9 cellular contexts compared by ENCODE assay signal in genomic region chr9:71783120-71783523, GRCh38. TPM values are rescaled to one million over a fixed set of nuclear protein-coding genes. Genes with fewer than 3 reads are reported as not detected.
DNase-seq lines count a peak whose midpoint lies in the region; ATAC-seq, FAIRE-seq and TF ChIP-seq lines count a peak whose summit lies in the region.
"Had no signal": no experiment of that assay in that cellular context is flagged by ENCODE, and none has a peak within 500 bp of the region (broad histone marks: within the 10 kb centered on the region; RNA-seq: fewer than 3 reads in every experiment).

No MANE protein-coding gene starts in this region.

- H3K4me3 Mint-ChIP-seq in activated T-cell treated with anti-CD3 and anti-CD28 coated beads, Interleukin-2, amount 50 U/mL, for 24 hours, result peak overlapping the region; percentile 72

- H3K36me3 ChIP-seq in HepG2 (replicated peaks in 1 of 2; ENCODE audit: control insufficient read depth in 1 of 2, insufficient read depth in 2 of 2, low read length in 2 of 2), result no peaks in the 10 kb centered on the region
- no peaks in the 10 kb centered on the region for H3K36me3 ChIP-seq in ovary

- TF ChIP-seq CTCF in GM12872 (IDR thresholded peaks at IDR 0.05; ENCODE audit: insufficient read depth, low read depth, low read length) (peak; percentile 45; the same call in 1 of the 3 replicates), HepG2 (CRISPR knock-in tag; IDR thresholded peaks at IDR 0.05) (peak; percentile 55), ovary (IDR thresholded peaks at IDR 0.05) (no peak)

- peak; percentile 34 for DNase-seq in NCI-H510A (lab: John Stamatoyannopoulos, UW)
- peak; percentile 86 for DNase-seq in activated T-cell treated with anti-CD3 and anti-CD28 coated beads, Interleukin-2, amount 50 U/mL, for 24 hours
- peak; percentile 45 for DNase-seq in HepG2 (ENCODE audit: low spot score)
- DNase-seq in stimulated activated naive CD4-positive, alpha-beta T cell treated with Interleukin-2 at 50 U/mL for 16 hours (lab: John Stamatoyannopoulos, UW), result peak; percentile 86
- DNase-seq in MV-4-11 (lab: John Stamatoyannopoulos, UW), result no peak
- DNase-seq in ovary, result no peak

- ATAC-seq in GM21786 (IDR thresholded peaks at IDR 0.05; ENCODE audit: unreplicated experiment) (peak; percentile 90), HepG2 (peak; percentile 92)

- 6% methylated on average over 5 of the region's 9 CpGs for WGBS in HepG2 (ENCODE audit: low lambda C conversion rate)
- WGBS in ovary, 3 donors, result 66 to 76% (median 70%) methylated on average over 9 of the region's 9 CpGs

- FAIRE-seq in HepG2 (lab: Jason Lieb, UNC), result peak; percentile 56
- FAIRE-seq: islet of Langerhans had no signal

- no peak for TF ChIP-seq POLR2A in HepG2 (IDR thresholded peaks at IDR 0.05; ENCODE audit: insufficient read depth in 1 of 2, low read depth in 2 of 2, low read length in 2 of 2)
- no peak for TF ChIP-seq POLR2A in ovary (IDR thresholded peaks at IDR 0.05)

- H3K4me3 ChIP-seq in HepG2 (replicated peaks in 1 of 3; ENCODE audit: insufficient read depth in 1 of 3, low read depth in 2 of 3, low read length in 3 of 3), result peak overlapping the region; percentile 50 to 66 (median 51); a peak in 5 of 6 replicates
- H3K4me3 ChIP-seq in ovary, result no peak overlapping the region

- CTCF ChIA-PET in HepG2 (lab: Yijun Ruan, JAX; ENCODE audit: low intra/inter-chr PET ratio, low total read pairs), result no interaction called here

- H3K4me1 ChIP-seq in HepG2 (ENCODE audit: insufficient read depth, low read length) (peaks cover 23% of the 10 kb centered on the region), ovary (ENCODE audit: insufficient read depth) (no peaks in the 10 kb centered on the region)

- peaks cover 53% of the 10 kb centered on the region for H3K4me1 Mint-ChIP-seq in activated T-cell treated with anti-CD3 and anti-CD28 coated beads, Interleukin-2, amount 50 U/mL, for 24 hours (ENCODE audit: low read depth)

- intact Hi-C loops in HepG2 (cut with micrococcal nuclease; ENCODE audit: unreplicated experiment) (loop anchor here (1.0 kb wide), 1 partner anchor 10 kb away; no protein-coding TSS in a partner anchor), ovary (cut with DNase I) (no loop called here)

- no TSS peak for BruUV-seq in HepG2 (replicated peaks; lab: Mats Ljungman, UMichigan)

- no peaks in the 10 kb centered on the region for H3K9me3 ChIP-seq in HepG2 (ENCODE audit: low read length)
- no peaks in the 10 kb centered on the region for H3K9me3 ChIP-seq in ovary

- H3K27me3 ChIP-seq in HepG2 (ENCODE audit: control insufficient read depth in 1 of 2, insufficient read depth in 2 of 2, low read length in 2 of 2) (no peaks in the 10 kb centered on the region), ovary (no peaks in the 10 kb centered on the region)

- no peak overlapping the region for H3K27ac ChIP-seq in HepG2 (ENCODE audit: extremely low read length, insufficient read depth, low read length)
- no peak overlapping the region for H3K27ac ChIP-seq in ovary

- peaks cover 6% of the 10 kb centered on the region for H3K36me3 Mint-ChIP-seq in activated T-cell treated with anti-CD3 and anti-CD28 coated beads, Interleukin-2, amount 50 U/mL, for 24 hours (ENCODE audit: low read depth)

- POLR2A ChIA-PET in HepG2 (lab: Yijun Ruan, JAX), result interaction anchor here (0.6 to 1.4 kb wide), 6 partner anchors 8 to 242 kb away, joined by 3 to 6 read pairs (median 3); partner anchors contain the start of genes ABHD17B, C9orf85 and CEMIP2

- no peaks in the 10 kb centered on the region for H4K20me1 ChIP-seq in HepG2 (ENCODE audit: insufficient read depth, low read length)

- peak overlapping the region; percentile 69 for H2AFZ ChIP-seq in HepG2 (ENCODE audit: low read length)

- H3K9me3 Mint-ChIP-seq in activated T-cell treated with anti-CD3 and anti-CD28 coated beads, Interleukin-2, amount 50 U/mL, for 24 hours, result peaks cover 3% of the 10 kb centered on the region

- peak overlapping the region; percentile 93 for H3K4me2 ChIP-seq in HepG2 (ENCODE audit: low read depth, low read length)

- no peak for TF ChIP-seq EP300 in HepG2 (IDR thresholded peaks at IDR 0.05; ENCODE audit: low read depth in 2 of 2, low read length in 2 of 2)
- no peak for TF ChIP-seq EP300 in HepG2 (CRISPR knock-in tag; IDR thresholded peaks at IDR 0.05; ENCODE audit: borderline replicate concordance)
- TF ChIP-seq EP300 in ovary (IDR thresholded peaks at IDR 0.05), result no peak

- peak overlapping the region; percentile 99 for H3K27ac Mint-ChIP-seq in activated T-cell treated with anti-CD3 and anti-CD28 coated beads, Interleukin-2, amount 50 U/mL, for 24 hours

- no peak for TF ChIP-seq RAD21 in HepG2 (CRISPR knock-in tag; IDR thresholded peaks at IDR 0.05)

- no peaks in the 10 kb centered on the region for H3K27me3 Mint-ChIP-seq in activated T-cell treated with anti-CD3 and anti-CD28 coated beads, Interleukin-2, amount 50 U/mL, for 24 hours

- H3K79me2 ChIP-seq in HepG2 (ENCODE audit: insufficient read depth, low read length), result no peaks in the 10 kb centered on the region

- no peak overlapping the region for H3K9ac ChIP-seq in HepG2 (ENCODE audit: insufficient read depth, low read depth, low read length)

- in situ Hi-C loops in HepG2 (cut with HindIII; ENCODE audit: extremely low pct_ligation_motif_present, low pct_unique_long_range_greater_than_20kb), result no loop called here

TF ChIP-seq in HepG2, 621 proteins besides CTCF, POLR2A, EP300 and RAD21 (continues in another document):
- TF ChIP-seq MIER3 (CRISPR knock-in tag; IDR thresholded peaks at IDR 0.05; ENCODE audit: borderline replicate concordance) (no peak), LCORL (IDR thresholded peaks at IDR 0.05) (no peak), LCORL (CRISPR knock-in tag; IDR thresholded peaks at IDR 0.05) (peak; percentile 50), ZNF331 (CRISPR knock-in tag; IDR thresholded peaks at IDR 0.05) (0 out of 2 replicates have a peak, but pooled peaks have one; percentile 25), ISL2 (CRISPR knock-in tag; IDR thresholded peaks at IDR 0.05) (no peak), NFATC3 (CRISPR knock-in tag; IDR thresholded peaks at IDR 0.05) (no peak), SNAI1 (CRISPR knock-in tag; IDR thresholded peaks at IDR 0.05; ENCODE audit: borderline replicate concordance) (no peak), SMC3 (IDR thresholded peaks at IDR 0.05; ENCODE audit: low read length) (no peak), ISX (CRISPR knock-in tag; conservative IDR thresholded peaks at IDR 0.05) (no peak), YEATS2 (CRISPR knock-in tag; IDR thresholded peaks at IDR 0.05; ENCODE audit: borderline replicate concordance) (no peak), ZMYM4 (CRISPR knock-in tag; IDR thresholded peaks at IDR 0.05) (0 out of 2 replicates have a peak, but pooled peaks have one; percentile 26)
- TF ChIP-seq, protein P1, sequence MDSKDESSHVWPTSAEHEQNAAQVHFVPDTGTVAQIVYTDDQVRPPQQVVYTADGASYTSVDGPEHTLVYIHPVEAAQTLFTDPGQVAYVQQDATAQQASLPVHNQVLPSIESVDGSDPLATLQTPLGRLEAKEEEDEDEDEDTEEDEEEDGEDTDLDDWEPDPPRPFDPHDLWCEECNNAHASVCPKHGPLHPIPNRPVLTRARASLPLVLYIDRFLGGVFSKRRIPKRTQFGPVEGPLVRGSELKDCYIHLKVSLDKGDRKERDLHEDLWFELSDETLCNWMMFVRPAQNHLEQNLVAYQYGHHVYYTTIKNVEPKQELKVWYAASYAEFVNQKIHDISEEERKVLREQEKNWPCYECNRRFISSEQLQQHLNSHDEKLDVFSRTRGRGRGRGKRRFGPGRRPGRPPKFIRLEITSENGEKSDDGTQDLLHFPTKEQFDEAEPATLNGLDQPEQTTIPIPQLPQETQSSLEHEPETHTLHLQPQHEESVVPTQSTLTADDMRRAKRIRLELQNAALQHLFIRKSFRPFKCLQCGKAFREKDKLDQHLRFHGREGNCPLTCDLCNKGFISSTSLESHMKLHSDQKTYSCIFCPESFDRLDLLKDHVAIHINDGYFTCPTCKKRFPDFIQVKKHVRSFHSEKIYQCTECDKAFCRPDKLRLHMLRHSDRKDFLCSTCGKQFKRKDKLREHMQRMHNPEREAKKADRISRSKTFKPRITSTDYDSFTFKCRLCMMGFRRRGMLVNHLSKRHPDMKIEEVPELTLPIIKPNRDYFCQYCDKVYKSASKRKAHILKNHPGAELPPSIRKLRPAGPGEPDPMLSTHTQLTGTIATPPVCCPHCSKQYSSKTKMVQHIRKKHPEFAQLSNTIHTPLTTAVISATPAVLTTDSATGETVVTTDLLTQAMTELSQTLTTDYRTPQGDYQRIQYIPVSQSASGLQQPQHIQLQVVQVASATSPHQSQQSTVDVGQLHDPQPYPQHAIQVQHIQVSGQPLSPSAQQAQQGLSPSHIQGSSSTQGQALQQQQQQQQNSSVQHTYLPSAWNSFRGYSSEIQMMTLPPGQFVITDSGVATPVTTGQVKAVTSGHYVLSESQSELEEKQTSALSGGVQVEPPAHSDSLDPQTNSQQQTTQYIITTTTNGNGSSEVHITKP (CRISPR knock-in tag; IDR thresholded peaks at IDR 0.05; ENCODE audit: low read depth), result 0 out of 2 replicates have a peak, but pooled peaks have one; percentile 16

RNA-seq across cellular contexts. Expression of gene CEMIP2, which starts 14.8 kb away (rescaled TPM):
- total RNA-seq in HepG2 (2016; rRNA removed; fragmentation: Illumina TruSeq; extraction: Trizol), result 52.7 and 94.3 TPM in 2 replicates
- 12.3 and 13.8 TPM in 2 replicates for total RNA-seq in HepG2 (2016; cell fraction: cytosol; rRNA removed; fragmentation: Illumina TruSeq; extraction: Trizol; ENCODE audit: low read depth)
- 49.2 and 95.9 TPM in 2 replicates for total RNA-seq in HepG2 (2016; cell fraction: insoluble cytoplasmic fraction; rRNA removed; fragmentation: Illumina TruSeq; extraction: Trizol)
- total RNA-seq in HepG2 (2016; cell fraction: membrane; rRNA removed; fragmentation: Illumina TruSeq; extraction: Trizol), result 24.9 and 26.3 TPM in 2 replicates
- 146 and 159 TPM in 2 replicates for total RNA-seq in HepG2 (2016; cell fraction: nucleus; rRNA removed; fragmentation: Illumina TruSeq; extraction: Trizol)
- 107 and 128 TPM in 2 replicates for polyA plus RNA-seq in HepG2 (2011; rRNA removed)
- polyA plus RNA-seq in HepG2 (2011; cell fraction: cytosol; rRNA removed), result 103 and 138 TPM in 2 replicates
- polyA plus RNA-seq in HepG2 (2011; cell fraction: nucleus; rRNA removed), result 160 and 195 TPM in 2 replicates
- 93.3 and 95.0 TPM in 2 replicates for polyA plus RNA-seq in HepG2 (2012)
- polyA plus RNA-seq in HepG2 (2016; cell fraction: cytosol; fragmentation: Illumina TruSeq; extraction: Trizol; ENCODE audit: low read depth), result 3.4 and 3.5 TPM in 2 replicates
- polyA plus RNA-seq in HepG2 (2016; cell fraction: insoluble cytoplasmic fraction; fragmentation: Illumina TruSeq; extraction: Trizol; ENCODE audit: low read depth), result 42.2 and 43.3 TPM in 2 replicates
- 8.1 and 10.3 TPM in 2 replicates for polyA plus RNA-seq in HepG2 (2016; cell fraction: membrane; fragmentation: Illumina TruSeq; extraction: Trizol; ENCODE audit: low read depth)
- polyA plus RNA-seq in HepG2 (2016; cell fraction: nucleus; fragmentation: Illumina TruSeq; extraction: Trizol; ENCODE audit: insufficient read depth, low read depth), result 117 and 121 TPM in 2 replicates
- polyA minus RNA-seq in HepG2 (2011; rRNA and poly(A)+ RNA removed; ENCODE audit: low replicate concordance), result 52.0 and 515 TPM in 2 replicates
- 154 and 169 TPM in 2 replicates for polyA minus RNA-seq in HepG2 (2011; cell fraction: cytosol; rRNA and poly(A)+ RNA removed)
- 456 and 483 TPM in 2 replicates for polyA minus RNA-seq in HepG2 (2011; cell fraction: nucleus; rRNA and poly(A)+ RNA removed)
- 10 to 100 TPM in 5 of 7 donors, 1 to 10 TPM in 2; 7.6 to 91.3 (median 11.2) TPM for total RNA-seq in ovary
- 10 to 100 TPM in 1 of 2 donors, 1 to 10 TPM in 1; 6.3 to 11.0 TPM for polyA plus RNA-seq in ovary

Comparison
In these comparisons a context has a peak if more than half of its experiments do, and no peak if none do; other contexts are left out.
1. CTCF ChIP-seq: peak in GM12872 (single experiment) and HepG2 (single experiment); none in ovary (0 of 3).
2. DNase-seq: peak in NCI-H510A (single experiment), activated T-cell treated with anti-CD3 and anti-CD28 coated beads, Interleukin-2, amount 50 U/mL, for 24 hours (single experiment), HepG2 (single experiment) and stimulated activated naive CD4-positive, alpha-beta T cell treated with Interleukin-2 at 50 U/mL for 16 hours (single experiment); none in MV-4-11 (single experiment) and ovary (0 of 5).